In genomic region chr17:13367154-13367553, GRCh38 we compare ENCODE assay signal across 26 cellular contexts.
"Had no signal": no experiment of that assay in that cellular context is flagged by ENCODE, and none has a peak within 500 bp of the region (broad histone marks: within the 10 kb centered on the region; RNA-seq: fewer than 3 reads in every experiment).

No MANE protein-coding gene starts in this region.

- H3K27ac Mint-ChIP-seq: activated CD4-positive, alpha-beta memory T cell treated with anti-CD3 and anti-CD28 coated beads for 36 hours; activated CD4-positive, alpha-beta T cell treated with anti-CD3 and anti-CD28 coated beads, Interleukin-2, amount 10 ng/mL, durations not matched to agents 7 days and 5 days; activated naive CD4-positive, alpha-beta T cell treated with anti-CD3 and anti-CD28 coated beads for 36 hours; activated naive CD8-positive, alpha-beta T cell treated with anti-CD3 and anti-CD28 coated beads for 36 hours; activated T-helper 17 cell treated with anti-CD3 and anti-CD28 coated beads, Interleukin-2, amount 50 U/mL, for 72 hours had no signal

- H3K9me3 Mint-ChIP-seq: activated CD4-positive, alpha-beta memory T cell treated with anti-CD3 and anti-CD28 coated beads for 36 hours; activated CD4-positive, alpha-beta T cell treated with anti-CD3 and anti-CD28 coated beads, Interleukin-2, amount 10 ng/mL, durations not matched to agents 7 days and 5 days; activated naive CD4-positive, alpha-beta T cell treated with anti-CD3 and anti-CD28 coated beads for 36 hours; activated naive CD8-positive, alpha-beta T cell treated with anti-CD3 and anti-CD28 coated beads for 36 hours; activated T-helper 17 cell treated with anti-CD3 and anti-CD28 coated beads, Interleukin-2, amount 50 U/mL, for 72 hours had no signal

- H3K9me3 ChIP-seq: breast epithelium, SJCRH30, SK-N-SH had no signal

- H3K27me3 ChIP-seq: breast epithelium, SJCRH30 had no signal

- H3K4me3 Mint-ChIP-seq: activated CD4-positive, alpha-beta memory T cell treated with anti-CD3 and anti-CD28 coated beads for 36 hours; activated CD4-positive, alpha-beta T cell treated with anti-CD3 and anti-CD28 coated beads, Interleukin-2, amount 10 ng/mL, durations not matched to agents 7 days and 5 days; activated naive CD4-positive, alpha-beta T cell treated with anti-CD3 and anti-CD28 coated beads for 36 hours; activated naive CD8-positive, alpha-beta T cell treated with anti-CD3 and anti-CD28 coated beads for 36 hours; activated T-helper 17 cell treated with anti-CD3 and anti-CD28 coated beads, Interleukin-2, amount 50 U/mL, for 72 hours had no signal

- ATAC-seq: activated T-helper 17 cell treated with anti-CD3 and anti-CD28 coated beads, Interleukin-2, amount 50 U/mL, for 72 hours; Panc1; Right ventricle myocardium inferior had no signal

- H3K4me2 ChIP-seq: SK-N-SH had no signal

- H3K36me3 Mint-ChIP-seq: activated CD4-positive, alpha-beta memory T cell treated with anti-CD3 and anti-CD28 coated beads for 36 hours; activated naive CD8-positive, alpha-beta T cell treated with anti-CD3 and anti-CD28 coated beads for 36 hours had no signal

- H3K27ac ChIP-seq: breast epithelium, SJCRH30, VCaP had no signal

- H3K4me1 ChIP-seq: breast epithelium had no signal

- H3K27me3 Mint-ChIP-seq: activated naive CD8-positive, alpha-beta T cell treated with anti-CD3 and anti-CD28 coated beads for 36 hours had no signal

- H3K36me3 ChIP-seq: breast epithelium, SJCRH30 had no signal

- DNase-seq: activated CD4-positive, alpha-beta memory T cell treated with anti-CD3 and anti-CD28 coated beads for 36 hours; activated CD4-positive, alpha-beta T cell treated with anti-CD3 and anti-CD28 coated beads, Interleukin-2, amount 10 ng/mL, durations not matched to agents 7 days and 5 days; activated CD4-positive, CD25-positive, alpha-beta regulatory T cell; activated gamma-delta T cell; activated naive CD4-positive, alpha-beta T cell treated with anti-CD3 and anti-CD28 coated beads for 36 hours; activated naive CD8-positive, alpha-beta T cell treated with anti-CD3 and anti-CD28 coated beads for 36 hours; activated T-cell treated with anti-CD3 and anti-CD28 coated beads for 4 hours; activated T-cell treated with anti-CD3 and anti-CD28 coated beads, Interleukin-2, amount 50 U/mL, for 48 hours; anterior cingulate cortex; NCI-H1105 treated with DMSO at 0.1 percent for 48 hours; NCI-H1436 treated with DMSO at 0.1 percent for 48 hours; NCI-H187; NCI-H2081; NCI-H510A treated with DMSO at 0.1 percent for 48 hours; NCI-H69; NK-92 treated with Interleukin-12 subunit alpha and Interleukin-12 subunit beta, amount 100 ng/mL, for 24 hours; OCI-M1; RPMI8226; SJCRH30; SK-N-SH; T-helper 1 cell had no signal

- H3K9ac ChIP-seq: SK-N-SH had no signal

- H3K4me1 Mint-ChIP-seq: activated CD4-positive, alpha-beta T cell treated with anti-CD3 and anti-CD28 coated beads, Interleukin-2, amount 10 ng/mL, durations not matched to agents 7 days and 5 days; activated naive CD8-positive, alpha-beta T cell treated with anti-CD3 and anti-CD28 coated beads for 36 hours; activated T-helper 17 cell treated with anti-CD3 and anti-CD28 coated beads, Interleukin-2, amount 50 U/mL, for 72 hours had no signal

- H3K4me3 ChIP-seq: breast epithelium, SJCRH30 had no signal
